14 cellular contexts compared by ENCODE assay signal in the genomic region with DNA sequence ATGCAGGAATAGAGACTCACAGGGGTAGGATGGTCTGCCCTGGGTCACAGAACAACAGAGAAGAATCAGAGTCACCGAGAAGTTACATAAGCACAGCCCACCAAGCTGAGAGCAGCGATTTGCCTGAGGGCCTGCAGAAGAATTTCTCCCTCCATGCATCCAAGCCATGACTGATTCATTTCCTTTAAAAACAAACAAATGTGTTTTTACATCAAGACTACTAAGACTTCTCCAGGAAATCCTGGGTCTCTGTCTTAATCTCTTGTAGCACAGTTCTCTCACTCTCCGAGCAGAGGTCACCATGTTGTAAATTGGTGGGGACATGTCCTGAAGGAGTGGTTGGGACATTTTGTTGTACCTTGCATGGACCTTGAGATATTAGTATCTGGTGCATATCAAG.
DNase-seq lines count a peak whose midpoint lies in the region; FAIRE-seq and TF ChIP-seq lines count a peak whose summit lies in the region.
"Had no signal": no experiment of that assay in that cellular context is flagged by ENCODE, and none has a peak within 500 bp of the region (broad histone marks: within the 10 kb centered on the region; RNA-seq: fewer than 3 reads in every experiment).

No MANE protein-coding gene starts in this region.

- H3K9me3 ChIP-seq in astrocyte (ENCODE audit: insufficient read depth, low read depth, low read length) = no peaks in the 10 kb centered on the region
- H3K9me3 ChIP-seq in hepatocyte (ENCODE audit: low read depth) = no peaks in the 10 kb centered on the region
- H3K9me3 ChIP-seq in tibial artery = no peaks in the 10 kb centered on the region
- no peaks in the 10 kb centered on the region for H3K9me3 ChIP-seq in Karpas-422 (ENCODE audit: low read length)

- no peaks in the 10 kb centered on the region for H3K9me2 ChIP-seq in hepatocyte (replicated peaks; ENCODE audit: insufficient read depth)
- H3K9me2 ChIP-seq in Karpas-422 (replicated peaks; ENCODE audit: insufficient read depth, low read length) = no peaks in the 10 kb centered on the region

- H3K36me3 ChIP-seq in astrocyte (ENCODE audit: insufficient read depth, low read length) (no peaks in the 10 kb centered on the region), hepatocyte (replicated peaks; ENCODE audit: insufficient read depth, low read depth) (no peaks in the 10 kb centered on the region), tibial artery (no peaks in the 10 kb centered on the region), Karpas-422 (ENCODE audit: insufficient read depth, low read length) (no peaks in the 10 kb centered on the region)

- H3K4me1 ChIP-seq in astrocyte (ENCODE audit: insufficient read depth, low read length) = peaks cover 36% of the 10 kb centered on the region
- H3K4me1 ChIP-seq in hepatocyte (ENCODE audit: insufficient read depth) = peaks cover 39% of the 10 kb centered on the region
- H3K4me1 ChIP-seq in tibial artery = peaks cover 0 to 38% (median 24%) of the 10 kb centered on the region in 4 donors
- H3K4me1 ChIP-seq in Karpas-422 (ENCODE audit: low read length) = no peaks in the 10 kb centered on the region

- H3K9ac ChIP-seq in astrocyte (ENCODE audit: low read length) (peak overlapping the region; percentile 9), Karpas-422 (ENCODE audit: low read length) (no peak overlapping the region)

- no peak for TF ChIP-seq CTCF in HFFc6 (IDR thresholded peaks at IDR 0.05)
- no peak for TF ChIP-seq CTCF in astrocyte (IDR thresholded peaks at IDR 0.05; ENCODE audit: insufficient read depth, low read depth, low read length)
- TF ChIP-seq CTCF in hepatocyte (IDR thresholded peaks at IDR 0.05; ENCODE audit: poor library complexity) = no peak
- TF ChIP-seq CTCF in tibial artery (IDR thresholded peaks at IDR 0.05) = no peak

- peak overlapping the region; percentile 55 for H3K4me2 ChIP-seq in astrocyte (ENCODE audit: low read length)
- H3K4me2 ChIP-seq in hepatocyte = peak overlapping the region; percentile 4
- H3K4me2 ChIP-seq in Karpas-422 (ENCODE audit: low read depth, low read length, poor library complexity, severe bottlenecking) = no peak overlapping the region

- H3K9me3 Mint-ChIP-seq in HFFc6 = no peaks in the 10 kb centered on the region
- H3K9me3 Mint-ChIP-seq in astrocyte (ENCODE audit: unreplicated experiment) = peaks cover 3% of the 10 kb centered on the region
- H3K9me3 Mint-ChIP-seq: activated naive CD4-positive, alpha-beta T cell treated with anti-CD3 and anti-CD28 coated beads, Interleukin-2, amount 50 U/mL, for 24 hours; stimulated activated effector memory CD8-positive, alpha-beta T cell treated with anti-CD3 and anti-CD28 coated beads, Interleukin-12 subunit alpha, Interleukin-12 subunit beta, amount 100 ng/mL, for 72 hours had no signal

- H3K27ac Mint-ChIP-seq in HFFc6 (peak overlapping the region; percentile 77), astrocyte (ENCODE audit: unreplicated experiment) (no peak overlapping the region)
- H3K27ac Mint-ChIP-seq: activated naive CD4-positive, alpha-beta T cell treated with anti-CD3 and anti-CD28 coated beads, Interleukin-2, amount 50 U/mL, for 24 hours; stimulated activated effector memory CD8-positive, alpha-beta T cell treated with anti-CD3 and anti-CD28 coated beads, Interleukin-12 subunit alpha, Interleukin-12 subunit beta, amount 100 ng/mL, for 72 hours had no signal

- H3K79me2 ChIP-seq in astrocyte (ENCODE audit: insufficient read depth, low read length) (no peaks in the 10 kb centered on the region), hepatocyte (no peaks in the 10 kb centered on the region), Karpas-422 (ENCODE audit: low read length) (no peaks in the 10 kb centered on the region)

- no peak overlapping the region for H2AFZ ChIP-seq in astrocyte (ENCODE audit: low read depth, low read length)
- no peak overlapping the region for H2AFZ ChIP-seq in hepatocyte
- H2AFZ ChIP-seq in Karpas-422 (ENCODE audit: low read length) = no peak overlapping the region

- peak overlapping the region; percentile 65 for H3K4me3 Mint-ChIP-seq in HFFc6
- H3K4me3 Mint-ChIP-seq in astrocyte (ENCODE audit: unreplicated experiment) = no peak overlapping the region
- H3K4me3 Mint-ChIP-seq: activated naive CD4-positive, alpha-beta T cell treated with anti-CD3 and anti-CD28 coated beads, Interleukin-2, amount 50 U/mL, for 24 hours; neural crest cell; stimulated activated effector memory CD8-positive, alpha-beta T cell treated with anti-CD3 and anti-CD28 coated beads, Interleukin-12 subunit alpha, Interleukin-12 subunit beta, amount 100 ng/mL, for 72 hours had no signal

- H3K36me3 Mint-ChIP-seq in HFFc6 (ENCODE audit: low read depth) (peaks cover 5% of the 10 kb centered on the region; the same call in 1 of the 2 replicates), astrocyte (ENCODE audit: low read depth, unreplicated experiment) (no peaks in the 10 kb centered on the region)
- H3K36me3 Mint-ChIP-seq: activated naive CD4-positive, alpha-beta T cell treated with anti-CD3 and anti-CD28 coated beads, Interleukin-2, amount 50 U/mL, for 24 hours; stimulated activated effector memory CD8-positive, alpha-beta T cell treated with anti-CD3 and anti-CD28 coated beads, Interleukin-12 subunit alpha, Interleukin-12 subunit beta, amount 100 ng/mL, for 72 hours had no signal

- H3K27me3 ChIP-seq in astrocyte (ENCODE audit: insufficient read depth, low read length) (no peaks in the 10 kb centered on the region), hepatocyte (no peaks in the 10 kb centered on the region), tibial artery (no peaks in the 10 kb centered on the region), Karpas-422 (ENCODE audit: low read length) (no peaks in the 10 kb centered on the region)

- 45% methylated on average over 3 of the region's 3 CpGs for WGBS in hepatocyte (ENCODE audit: low lambda C conversion rate, missing lambda C conversion rate)

- FAIRE-seq in astrocyte (lab: Jason Lieb, UNC) = peak; percentile 60

- no peaks in the 10 kb centered on the region for H4K20me1 ChIP-seq in astrocyte (ENCODE audit: insufficient read depth, low read length)
- H4K20me1 ChIP-seq in hepatocyte (ENCODE audit: insufficient read depth, poor library complexity, severe bottlenecking) = no peaks in the 10 kb centered on the region
- H4K20me1 ChIP-seq in Karpas-422 (ENCODE audit: insufficient read depth, low read depth, low read length) = no peaks in the 10 kb centered on the region

- H3K4me3 ChIP-seq in astrocyte (ENCODE audit: insufficient read depth, low read depth, low read length) = no peak overlapping the region
- no peak overlapping the region for H3K4me3 ChIP-seq in hepatocyte
- H3K4me3 ChIP-seq in tibial artery = no peak overlapping the region
- no peak overlapping the region for H3K4me3 ChIP-seq in Karpas-422 (ENCODE audit: low read length)

- H3K27ac ChIP-seq in astrocyte (ENCODE audit: low read depth, low read length) = peak overlapping the region; percentile 22
- peak overlapping the region; percentile 68 for H3K27ac ChIP-seq in hepatocyte
- H3K27ac ChIP-seq in tibial artery = peak overlapping the region; percentile 20 to 36
- no peak overlapping the region for H3K27ac ChIP-seq in Karpas-422 (ENCODE audit: low read length)

- no peaks in the 10 kb centered on the region; the same call in none of the 2 replicates for H3K27me3 Mint-ChIP-seq in HFFc6 (ENCODE audit: insufficient read depth)
- H3K27me3 Mint-ChIP-seq in astrocyte (ENCODE audit: low read depth, unreplicated experiment) = no peaks in the 10 kb centered on the region

- H3K4me1 Mint-ChIP-seq in HFFc6 (ENCODE audit: low read depth) (peaks cover 84% of the 10 kb centered on the region), astrocyte (ENCODE audit: low read depth, unreplicated experiment) (peaks cover 32% of the 10 kb centered on the region)
- H3K4me1 Mint-ChIP-seq: activated naive CD4-positive, alpha-beta T cell treated with anti-CD3 and anti-CD28 coated beads, Interleukin-2, amount 50 U/mL, for 24 hours; stimulated activated effector memory CD8-positive, alpha-beta T cell treated with anti-CD3 and anti-CD28 coated beads, Interleukin-12 subunit alpha, Interleukin-12 subunit beta, amount 100 ng/mL, for 72 hours had no signal

- intact Hi-C loops in tibial artery (cut with DNase I; ENCODE audit: low total_unique reads) = loop anchor here (10.0 kb wide), 1 partner anchor 60 kb away; no protein-coding TSS in a partner anchor

- peak; percentile 80 for DNase-seq in HFFc6
- peak; percentile 80 for DNase-seq in astrocyte (ENCODE audit: low read depth)
- DNase-seq in hepatocyte (ENCODE audit: low spot score) = no peak
- no peak for DNase-seq in tibial artery
- no peak for DNase-seq in Karpas-422
- DNase-seq in pons (ENCODE audit: low spot score) = no peak
- DNase-seq in NCI-H2081 treated with DMSO at 0.1 percent for 48 hours (lab: John Stamatoyannopoulos, UW) = no peak
- DNase-seq: DMS79; effector CD8-positive, alpha-beta T cell; NCI-H1436 treated with DMSO at 0.1 percent for 48 hours; T-helper 9 cell had no signal

Comparison
In these comparisons a context has a peak if more than half of its experiments do, and no peak if none do; other contexts are left out.
1. DNase-seq: peak in HFFc6 (single experiment) and astrocyte (single experiment); none in hepatocyte (single experiment), tibial artery (0 of 2), Karpas-422 (single experiment), pons (single experiment) and NCI-H2081 treated with DMSO at 0.1 percent for 48 hours (single experiment).